Comparison of ENCODE assay signal across 8 cellular contexts in the genomic region with DNA sequence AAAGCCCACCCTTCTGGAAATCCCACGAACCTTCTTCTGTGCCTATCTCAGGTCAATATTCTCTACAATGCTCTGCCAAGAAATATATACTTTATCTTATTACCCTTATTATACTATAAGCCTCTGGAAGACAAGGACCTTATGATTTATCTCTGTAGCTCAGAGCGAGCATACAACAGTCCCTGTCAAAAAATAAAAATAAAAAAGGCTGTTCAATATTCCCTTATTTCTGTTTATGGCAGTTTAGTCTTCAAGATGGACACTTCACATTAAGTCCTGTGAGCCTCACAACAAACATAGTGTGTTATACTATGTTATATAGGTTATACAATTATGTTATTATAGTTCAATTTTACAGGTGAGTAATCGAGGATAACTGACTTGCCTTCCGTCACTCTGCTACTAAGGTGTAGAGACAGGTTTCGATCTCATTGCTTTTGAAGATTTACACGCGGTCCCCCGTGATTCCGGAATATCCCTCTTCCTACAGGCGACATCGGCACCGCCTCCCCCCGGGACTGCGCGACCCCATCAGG.
DNase-seq lines count a peak whose midpoint lies in the region; ATAC-seq and TF ChIP-seq lines count a peak whose summit lies in the region.

No MANE protein-coding gene starts in this region.

- no peaks in the 10 kb centered on the region for H3K27me3 Mint-ChIP-seq in nephron (ENCODE audit: low read depth)

- peaks cover 13% of the 10 kb centered on the region for H3K36me3 ChIP-seq in DOHH2 (ENCODE audit: control insufficient read depth, low read length)

- H3K27ac ChIP-seq in DOHH2 (ENCODE audit: low read depth, low read length) (peak overlapping the region; percentile 34), HL-60 (replicated peaks) (peak overlapping the region; percentile 91), cingulate gyrus (ENCODE audit: low read depth, low read length) (peak overlapping the region; percentile 90)

- peaks cover 3% of the 10 kb centered on the region; the same call in 1 of the 2 replicates for H3F3A ChIP-seq in DOHH2 (ENCODE audit: control insufficient read depth, insufficient read depth)

- peak overlapping the region; percentile 95 to 98 (median 98) for H3K27ac Mint-ChIP-seq in nephron

- peaks cover 12% of the 10 kb centered on the region for H3K36me3 Mint-ChIP-seq in nephron (ENCODE audit: low read depth)

- H3K27me3 ChIP-seq in DOHH2 (ENCODE audit: control insufficient read depth, low read length) (no peaks in the 10 kb centered on the region), HL-60 (ENCODE audit: insufficient read depth, poor library complexity, severe bottlenecking) (no peaks in the 10 kb centered on the region)

- H3K4me3 Mint-ChIP-seq in nephron, result peak overlapping the region; percentile 98 to 100 (median 99)

- no peaks in the 10 kb centered on the region for H4K20me1 ChIP-seq in DOHH2 (ENCODE audit: control insufficient read depth, insufficient read depth, low read depth, low read length)

- peaks cover 30% of the 10 kb centered on the region for H3K79me2 ChIP-seq in DOHH2 (ENCODE audit: control insufficient read depth, low read length)

- H3K4me3 ChIP-seq in DOHH2 (ENCODE audit: low read length), result peak overlapping the region; percentile 91
- peak overlapping the region; percentile 98 for H3K4me3 ChIP-seq in HL-60 (replicated peaks; ENCODE audit: insufficient read depth, low read length)

- H3K4me1 ChIP-seq in DOHH2 (ENCODE audit: control insufficient read depth, low read length), result peaks cover 17% of the 10 kb centered on the region

- H3K9me2 ChIP-seq in DOHH2 (replicated peaks; ENCODE audit: control insufficient read depth, low read length), result no peaks in the 10 kb centered on the region

- no peak for ATAC-seq in HG03097 (IDR thresholded peaks at IDR 0.05; ENCODE audit: low FRiP score, unreplicated experiment)

- peak overlapping the region; percentile 68 for H3K4me2 ChIP-seq in DOHH2 (ENCODE audit: low read length)

- H3K4me1 Mint-ChIP-seq in nephron, result peaks cover 18% of the 10 kb centered on the region

- TF ChIP-seq CTCF in DOHH2 (IDR thresholded peaks at IDR 0.05; ENCODE audit: low read depth, low read length, poor library complexity, severe bottlenecking) (no peak), HL-60 (IDR thresholded peaks at IDR 0.05; ENCODE audit: insufficient read depth, low read length) (no peak), nephron (IDR thresholded peaks at IDR 0.05; ENCODE audit: unreplicated experiment in 3 of 3) (no peak)

- no peaks in the 10 kb centered on the region for H3K9me3 ChIP-seq in DOHH2 (ENCODE audit: control insufficient read depth, insufficient read depth, low read length)

- DNase-seq in HL-60 (ENCODE audit: low read depth in 1 of 2, low spot score in 1 of 2) (no peak), SHP77 treated with DMSO at 0.1 percent for 48 hours (lab: John Stamatoyannopoulos, UW) (no peak), DMS114 treated with DMSO at 0.1 percent for 48 hours (lab: John Stamatoyannopoulos, UW; ENCODE audit: unreplicated experiment) (no peak), NCI-H146 (lab: John Stamatoyannopoulos, UW) (no peak)

- no peaks in the 10 kb centered on the region for H3K9me3 Mint-ChIP-seq in nephron

Comparison
In these comparisons a context has a peak if more than half of its experiments do, and no peak if none do; other contexts are left out.
1. H3K27ac ChIP-seq: peak in every context shown above with its lines; median percentile 91 in HL-60; 90 in cingulate gyrus; 34 in DOHH2.